In the genomic region with DNA sequence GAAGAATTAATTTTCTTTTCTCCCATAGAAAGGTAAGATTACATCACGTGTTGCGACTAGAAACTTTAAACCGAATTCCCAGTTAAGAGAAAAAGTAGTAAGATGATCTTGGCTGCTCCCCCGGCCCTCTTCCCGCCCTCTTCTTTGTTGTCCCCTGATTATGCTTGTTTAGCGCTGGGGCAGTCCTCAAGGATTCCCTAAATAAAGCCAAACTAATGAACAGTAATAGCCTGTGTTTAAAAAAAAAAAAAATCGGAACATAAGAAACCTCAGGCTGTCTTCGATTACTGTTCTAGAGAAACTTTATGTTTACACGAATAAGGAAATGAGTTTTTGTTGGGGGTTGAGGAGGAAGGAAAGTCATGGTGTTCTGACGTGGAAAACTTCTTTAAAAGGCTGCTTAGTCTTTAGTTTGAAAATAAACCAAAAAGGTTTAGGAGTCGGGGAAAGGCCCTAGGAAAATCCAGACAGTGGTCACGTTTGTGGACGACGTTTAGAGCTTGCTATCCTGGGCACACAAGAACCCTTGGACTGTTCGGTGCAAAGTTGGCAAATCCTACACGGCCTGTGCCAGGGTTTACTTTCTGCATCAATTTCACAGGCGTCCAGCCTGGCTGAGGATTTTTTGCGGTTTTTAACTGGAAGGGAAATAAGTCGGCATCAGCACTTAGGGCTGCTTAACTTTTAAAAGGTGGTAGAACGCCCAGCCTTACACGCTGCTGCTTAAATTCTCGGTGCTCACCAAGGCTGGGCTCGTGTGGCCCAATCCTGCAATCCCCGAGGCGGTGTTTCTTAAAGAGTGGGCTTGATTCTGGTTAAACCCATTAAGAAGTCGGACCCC, we compare ENCODE assay signal across 8 cellular contexts. TPM values are rescaled to one million over a fixed set of nuclear protein-coding genes. Genes with fewer than 3 reads are reported as not detected.
A peak's percentile ranks its signal among the peaks of the same experiment; 100 is the strongest.
DNase-seq lines count a peak whose midpoint lies in the region; ATAC-seq and TF ChIP-seq lines count a peak whose summit lies in the region.

No MANE protein-coding gene starts in this region.

- H3K36me3 ChIP-seq in A673 (ENCODE audit: insufficient read depth, low read length, poor library complexity, severe bottlenecking) (no peaks in the 10 kb centered on the region), GM23248 (ENCODE audit: low read depth) (no peaks in the 10 kb centered on the region), hepatocyte (replicated peaks; ENCODE audit: insufficient read depth, low read depth) (no peaks in the 10 kb centered on the region)

- H3K79me2 ChIP-seq in GM23248 (ENCODE audit: insufficient read depth), result peaks cover 35% of the 10 kb centered on the region
- H3K79me2 ChIP-seq in hepatocyte, result peaks cover 35% of the 10 kb centered on the region

- 1% methylated on average over 26 of the region's 26 CpGs for WGBS in GM23248 (ENCODE audit: low coverage in 1 of 2, low lambda C conversion rate in 2 of 2, missing lambda C conversion rate in 2 of 2), 2 experiments
- 2% methylated on average over 26 of the region's 26 CpGs for WGBS in hepatocyte (ENCODE audit: low lambda C conversion rate, missing lambda C conversion rate)

- H3K9me3 ChIP-seq in A673 (ENCODE audit: low read depth, low read length, poor library complexity, severe bottlenecking) (no peaks in the 10 kb centered on the region), GM23248 (ENCODE audit: low read depth) (no peaks in the 10 kb centered on the region), hepatocyte (ENCODE audit: low read depth) (no peaks in the 10 kb centered on the region)

- H3K4me2 ChIP-seq in GM23248 (ENCODE audit: unreplicated experiment), result peak overlapping the region; percentile 99
- H3K4me2 ChIP-seq in hepatocyte, result peak overlapping the region; percentile 86

- H2AFZ ChIP-seq in GM23248 (peak overlapping the region; percentile 98), hepatocyte (peak overlapping the region; percentile 79)

- no TSS peak for BruUV-seq in A673 (replicated peaks; lab: Mats Ljungman, UMichigan)

- H3K27me3 ChIP-seq in A673 (replicated peaks; ENCODE audit: insufficient read depth, low read depth, low read length, poor library complexity), result no peaks in the 10 kb centered on the region
- H3K27me3 ChIP-seq in GM23248 (replicated peaks; ENCODE audit: insufficient read depth), result no peaks in the 10 kb centered on the region
- H3K27me3 ChIP-seq in hepatocyte, result no peaks in the 10 kb centered on the region

- H4K20me1 ChIP-seq in GM23248 (ENCODE audit: insufficient read depth) (no peaks in the 10 kb centered on the region), hepatocyte (ENCODE audit: insufficient read depth, poor library complexity, severe bottlenecking) (peaks cover 33% of the 10 kb centered on the region)

- peak overlapping the region; percentile 95 for H3K9ac ChIP-seq in GM23248

- DNase-seq in A673 (ENCODE audit: low spot score) (peak; percentile 52), GM23248 (peak; percentile 79), SHP77 treated with DMSO at 0.1 percent for 48 hours (lab: John Stamatoyannopoulos, UW) (peak; percentile 28), anterior cingulate cortex (lab: John Stamatoyannopoulos, UW) (peak in 45 of 58 donors; percentile 2 to 73 (median 33)), hepatocyte (ENCODE audit: low spot score) (peak; percentile 65), putamen (ENCODE audit: low spot score) (peak; percentile 55)
- DNase-seq in effector CD8-positive, alpha-beta T cell (lab: John Stamatoyannopoulos, UW), result no peak

- ATAC-seq in HG03097 (IDR thresholded peaks at IDR 0.05; ENCODE audit: low FRiP score, unreplicated experiment), result no peak

- CTCF ChIA-PET in A673 (lab: Charles Lee), result no interaction called here

- peaks cover under 1% of the 10 kb centered on the region for H3K4me1 ChIP-seq in A673 (ENCODE audit: insufficient read depth, low read length, poor library complexity, severe bottlenecking)
- H3K4me1 ChIP-seq in GM23248 (ENCODE audit: insufficient read depth), result peaks cover 33% of the 10 kb centered on the region
- peaks cover 25% of the 10 kb centered on the region for H3K4me1 ChIP-seq in hepatocyte (ENCODE audit: insufficient read depth)

- POLR2A ChIA-PET in A673 (lab: Charles Lee; ENCODE audit: low non-redundant PET), result no interaction called here

- intact Hi-C loops in A673 (cut with micrococcal nuclease; ENCODE audit: unreplicated experiment), result loop anchor here (2.0 kb wide), 1 partner anchor 44 kb away; the partner anchor contains the start of genes HMMR and NUDCD2

- peaks cover 51% of the 10 kb centered on the region for H3F3A ChIP-seq in GM23248 (ENCODE audit: insufficient read depth)

- no peaks in the 10 kb centered on the region for H3K9me2 ChIP-seq in GM23248 (ENCODE audit: insufficient read depth)
- H3K9me2 ChIP-seq in hepatocyte (replicated peaks; ENCODE audit: insufficient read depth), result no peaks in the 10 kb centered on the region

- in situ Hi-C loops in GM23248 (cut with MboI), result no loop called here

- H3K27ac ChIP-seq in A673 (ENCODE audit: low read depth, low read length, poor library complexity, severe bottlenecking) (peak overlapping the region; percentile 93), GM23248 (peak overlapping the region; percentile 94), hepatocyte (peak overlapping the region; percentile 96)

- no peak for TF ChIP-seq CTCF in A673 (conservative IDR thresholded peaks at IDR 0.05; ENCODE audit: low read depth, low read length)
- TF ChIP-seq CTCF in hepatocyte (IDR thresholded peaks at IDR 0.05; ENCODE audit: poor library complexity), result no peak

- peak overlapping the region; percentile 84 for H3K4me3 ChIP-seq in A673 (ENCODE audit: low read depth, low read length, poor library complexity, severe bottlenecking)
- peak overlapping the region; percentile 97 for H3K4me3 ChIP-seq in GM23248
- peak overlapping the region; percentile 65 for H3K4me3 ChIP-seq in hepatocyte

RNA-seq across cellular contexts. Expression of gene MAT2B, which starts 1.1 kb away (rescaled TPM):
- total RNA-seq in A673 (2021) (49.9 and 50.3 TPM in 2 replicates), hepatocyte (73.8 and 82.8 TPM in 2 replicates)
- total RNA-seq in GM23248 (2014; rRNA removed; shearing (Covaris generic)), result 61.3 and 63.1 TPM in 2 replicates
- polyA plus RNA-seq in GM23248 (2016; fragmentation: Nextera tagmentation; extraction: Ambion mirVana) (95.5 and 98.8 TPM in 2 replicates), hepatocyte (64.3 and 65.4 TPM in 2 replicates)

RNA-seq across cellular contexts. Expression of gene HMMR, which starts 43.9 kb away (rescaled TPM):
- total RNA-seq in A673 (2021) (57.6 and 64.8 TPM in 2 replicates), hepatocyte (9.8 and 10.6 TPM in 2 replicates)
- total RNA-seq in GM23248 (2014; rRNA removed; shearing (Covaris generic)), result 10.7 and 13.9 TPM in 2 replicates
- polyA plus RNA-seq in GM23248 (2016; fragmentation: Nextera tagmentation; extraction: Ambion mirVana) (16.4 and 16.8 TPM in 2 replicates), hepatocyte (5.2 and 5.7 TPM in 2 replicates)

RNA-seq across cellular contexts. Expression of gene NUDCD2, which starts 44.4 kb away (rescaled TPM):
- total RNA-seq in A673 (2021) (53.2 and 67.2 TPM in 2 replicates), hepatocyte (15.3 and 18.8 TPM in 2 replicates)
- total RNA-seq in GM23248 (2014; rRNA removed; shearing (Covaris generic)), result 2.7 and 4.9 TPM in 2 replicates
- polyA plus RNA-seq in GM23248 (2016; fragmentation: Nextera tagmentation; extraction: Ambion mirVana) (57.8 and 59.0 TPM in 2 replicates), hepatocyte (74.6 and 79.5 TPM in 2 replicates)
